ENCODE assay signal across 8 cellular contexts in genomic region chr1:161198206-161198876, GRCh38. TPM values are rescaled to one million over a fixed set of nuclear protein-coding genes. Genes with fewer than 3 reads are reported as not detected.
DNase-seq lines count a peak whose midpoint lies in the region; TF ChIP-seq lines count a peak whose summit lies in the region.

No MANE protein-coding gene starts in this region.

- no peak overlapping the region for H3K9ac ChIP-seq in rectal smooth muscle tissue (ENCODE audit: low read length)

- intact Hi-C loops in head of caudate nucleus (cut with DNase I), result no loop called here

- DNase-seq in H7, result peak; percentile 94
- peak; percentile 62 for DNase-seq in SK-N-DZ (ENCODE audit: low spot score)
- DNase-seq in head of caudate nucleus, result peak in 39 of 42 donors; percentile 39 to 88 (median 65)
- no peak for DNase-seq in effector CD8-positive, alpha-beta T cell (lab: John Stamatoyannopoulos, UW)
- no peak for DNase-seq in pons (ENCODE audit: low spot score)
- no peak for DNase-seq in NCI-H1694 treated with DMSO at 0.1 percent for 48 hours (lab: John Stamatoyannopoulos, UW)
- DNase-seq in GM13976 (ENCODE audit: low spot score), result no peak

- peak overlapping the region; percentile 98 for H3K27ac ChIP-seq in rectal smooth muscle tissue (ENCODE audit: low read depth, low read length)

- in situ Hi-C loops in GM13976 (cut with MboI; ENCODE audit: low sequenced_read_pairs, unreplicated experiment), result no loop called here

- TF ChIP-seq CTCF in GM13976 (IDR thresholded peaks at IDR 0.05; ENCODE audit: borderline replicate concordance, control extremely low read depth, extremely low read depth, insufficient read depth, missing control alignments), result no peak

- peaks cover 44% of the 10 kb centered on the region for H3K4me1 ChIP-seq in rectal smooth muscle tissue (ENCODE audit: control insufficient read depth, insufficient read depth, low read length)

- H3K36me3 ChIP-seq in H7 (replicated peaks; ENCODE audit: control insufficient read depth, insufficient read depth, low read length) (peaks cover 9% of the 10 kb centered on the region), rectal smooth muscle tissue (ENCODE audit: control insufficient read depth, insufficient read depth, low read length) (no peaks in the 10 kb centered on the region)

- H3K4me3 ChIP-seq in H7 (ENCODE audit: insufficient read depth, low read depth, low read length) (peak overlapping the region; percentile 30), rectal smooth muscle tissue (ENCODE audit: low read length) (peak overlapping the region; percentile 57)

- H3K27me3 ChIP-seq in H7 (ENCODE audit: control insufficient read depth, insufficient read depth, low read length) (no peaks in the 10 kb centered on the region), rectal smooth muscle tissue (ENCODE audit: control insufficient read depth, insufficient read depth, low read length) (no peaks in the 10 kb centered on the region)

RNA-seq across cellular contexts. Expression of gene ADAMTS4, which starts 0.5 kb away (rescaled TPM):
- total RNA-seq in H7 (2014; rRNA removed; shearing (Covaris generic)), result 9.0 and 11.7 TPM in 2 replicates
- 10.0 and 12.4 TPM in 2 replicates for polyA plus RNA-seq in SK-N-DZ (2014; cell fraction: cytosol; rRNA removed)
- polyA plus RNA-seq in SK-N-DZ (2014; cell fraction: nucleus; rRNA removed), result 3.5 and 5.3 TPM in 2 replicates

RNA-seq across cellular contexts. Expression of gene NDUFS2, which starts 3.8 kb away (rescaled TPM):
- 278 and 312 TPM in 2 replicates for total RNA-seq in H7 (2014; rRNA removed; shearing (Covaris generic))
- polyA plus RNA-seq in SK-N-DZ (2014; cell fraction: cytosol; rRNA removed), result 142 and 179 TPM in 2 replicates
- polyA plus RNA-seq in SK-N-DZ (2014; cell fraction: nucleus; rRNA removed), result 131 and 153 TPM in 2 replicates

RNA-seq across cellular contexts. Expression of gene FCER1G, which starts 16.8 kb away (rescaled TPM):
- total RNA-seq in H7 (2014; rRNA removed; shearing (Covaris generic)), result 0.35 TPM in 1 of 2 replicates, not detected in the other
- not detected in 2 replicates for polyA plus RNA-seq in SK-N-DZ (2014; cell fraction: cytosol; rRNA removed)
- 1.9 TPM in 1 of 2 replicates, not detected in the other for polyA plus RNA-seq in SK-N-DZ (2014; cell fraction: nucleus; rRNA removed)

RNA-seq across cellular contexts. Expression of gene B4GALT3, which starts 21.0 kb away (rescaled TPM):
- total RNA-seq in H7 (2014; rRNA removed; shearing (Covaris generic)), result 105 and 106 TPM in 2 replicates
- 62.1 and 67.2 TPM in 2 replicates for polyA plus RNA-seq in SK-N-DZ (2014; cell fraction: cytosol; rRNA removed)
- 52.3 and 64.2 TPM in 2 replicates for polyA plus RNA-seq in SK-N-DZ (2014; cell fraction: nucleus; rRNA removed)

RNA-seq across cellular contexts. Expression of gene APOA2, which starts 25.1 kb away (rescaled TPM):
- total RNA-seq in H7 (2014; rRNA removed; shearing (Covaris generic)), result 7.2 TPM in 1 of 2 replicates, not detected in the other
- polyA plus RNA-seq in SK-N-DZ (2014; cell fraction: cytosol; rRNA removed), result not detected in 2 replicates
- polyA plus RNA-seq in SK-N-DZ (2014; cell fraction: nucleus; rRNA removed), result not detected in 2 replicates

Comparison
In these comparisons a context has a peak if more than half of its experiments do, and no peak if none do; other contexts are left out.
1. DNase-seq: peak in H7 (single experiment), SK-N-DZ (single experiment) and head of caudate nucleus (39 of 42); none in effector CD8-positive, alpha-beta T cell (single experiment), pons (single experiment), NCI-H1694 treated with DMSO at 0.1 percent for 48 hours (single experiment) and GM13976 (single experiment).